Comparison of ENCODE assay signal across 9 cellular contexts in the genomic region with DNA sequence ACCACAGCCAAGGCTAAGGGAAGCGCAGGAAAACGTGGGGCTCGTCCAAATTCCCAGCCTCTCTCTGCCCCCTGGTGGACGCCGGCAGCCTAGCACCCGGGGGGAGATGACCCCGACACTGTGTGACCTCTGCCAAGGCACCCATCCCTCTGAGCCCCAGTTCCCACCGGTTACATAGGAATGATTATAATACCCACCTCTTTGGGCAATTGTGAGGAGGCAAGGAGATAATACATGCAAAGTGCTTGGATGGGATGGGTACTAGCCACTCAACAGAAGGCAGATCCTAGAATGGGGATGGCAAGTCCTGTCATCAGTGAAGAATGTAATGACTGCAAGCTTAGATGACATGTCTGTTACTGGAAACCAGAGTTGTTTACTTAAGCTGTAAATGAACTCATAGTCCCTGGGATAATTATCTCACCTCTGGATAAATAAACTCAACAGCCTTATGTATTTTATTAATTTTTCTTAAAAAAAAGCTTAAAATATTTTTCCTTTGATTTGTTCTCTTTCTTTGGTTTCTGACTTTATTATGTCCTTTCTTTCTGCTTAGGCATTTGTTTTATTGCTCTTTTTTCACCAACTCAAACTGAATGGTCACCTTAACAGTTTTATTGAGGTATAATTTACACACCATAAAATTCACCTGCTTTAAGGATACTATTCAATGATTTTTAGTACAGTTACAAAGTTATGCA. TPM values are rescaled to one million over a fixed set of nuclear protein-coding genes. Genes with fewer than 3 reads are reported as not detected.
DNase-seq lines count a peak whose midpoint lies in the region; ATAC-seq, FAIRE-seq and TF ChIP-seq lines count a peak whose summit lies in the region.
"Had no signal": no experiment of that assay in that cellular context is flagged by ENCODE, and none has a peak within 500 bp of the region (broad histone marks: within the 10 kb centered on the region; RNA-seq: fewer than 3 reads in every experiment).

No MANE protein-coding gene starts in this region.

- peak; percentile 40 for DNase-seq in NCI-H345 (lab: John Stamatoyannopoulos, UW)
- DNase-seq in NCI-H345 treated with DMSO at 0.1 percent for 48 hours (lab: John Stamatoyannopoulos, UW; ENCODE audit: unreplicated experiment) = no peak
- peak; percentile 58 for DNase-seq in NCI-H146 (lab: John Stamatoyannopoulos, UW)
- DNase-seq in MCF 10A (ENCODE audit: unreplicated experiment) = peak; percentile 82
- DNase-seq in kidney = peak; percentile 87
- peak; percentile 64 for DNase-seq in stimulated activated CD4-positive, alpha-beta T cell treated with anti-CD3 and anti-CD28 coated beads, Interleukin-1b, Interleukin-23, amount 100 ng/mL, for 48 hours

- POLR2A ChIA-PET in MCF 10A (lab: Yijun Ruan, JAX) = interaction anchor here (0.7 to 2.1 kb wide), 6 partner anchors 13 to 240 kb away, joined by 3 to 7 read pairs (median 4); a partner anchor contains a TSS

- CTCF ChIA-PET in MCF 10A (lab: Yijun Ruan, JAX) = interaction anchor here (0.6 to 2.0 kb wide), 11 partner anchors 16 to 847 kb away, joined by 3 to 8 read pairs (median 3); a partner anchor contains a TSS

- peak; percentile 55 for ATAC-seq in HG02763 (IDR thresholded peaks at IDR 0.05; ENCODE audit: unreplicated experiment)

- peak; percentile 87 for TF ChIP-seq CTCF in VCaP (conservative IDR thresholded peaks at IDR 0.05)
- peak; percentile 96 for TF ChIP-seq CTCF in MCF 10A (IDR thresholded peaks at IDR 0.05; ENCODE audit: unreplicated experiment)
- TF ChIP-seq CTCF in kidney (IDR thresholded peaks at IDR 0.05; ENCODE audit: borderline replicate concordance, extremely low read depth, insufficient read depth) = peak; percentile 46

- no peak overlapping the region for H3K4me3 ChIP-seq in kidney (ENCODE audit: low read length in 2 of 2)

- no peak overlapping the region for H3K27ac ChIP-seq in VCaP
- no peak overlapping the region for H3K27ac ChIP-seq in kidney (ENCODE audit: low read depth in 2 of 2, low read length in 2 of 2)

- no peaks in the 10 kb centered on the region for H3K36me3 ChIP-seq in kidney (ENCODE audit: control insufficient read depth in 1 of 2, insufficient read depth in 2 of 2, low read length in 2 of 2)

- no peak overlapping the region for H3K9ac ChIP-seq in kidney (ENCODE audit: low read length in 2 of 2)

- intact Hi-C loops in MCF 10A (cut with micrococcal nuclease) (loop anchor here (1.0 to 10.0 kb wide), 2 partner anchors 75 to 194 kb away; no protein-coding TSS in a partner anchor), kidney (cut with DNase I) (no loop called here)

- peak overlapping the region; percentile 19 for H3K4me3 Mint-ChIP-seq in MCF 10A (ENCODE audit: unreplicated experiment)

- H3K27ac Mint-ChIP-seq in MCF 10A (ENCODE audit: low read depth, unreplicated experiment) = peak overlapping the region; percentile 78

- peaks cover 26% of the 10 kb centered on the region for H3K4me1 Mint-ChIP-seq in MCF 10A (ENCODE audit: insufficient read depth, unreplicated experiment)

- H3K9me3 Mint-ChIP-seq in MCF 10A (ENCODE audit: unreplicated experiment) = no peaks in the 10 kb centered on the region

- H3K9me3 ChIP-seq in kidney (ENCODE audit: control insufficient read depth in 1 of 2, low read length in 2 of 2) = no peaks in the 10 kb centered on the region

- peaks cover 6% of the 10 kb centered on the region for H3K36me3 Mint-ChIP-seq in MCF 10A (ENCODE audit: insufficient read depth, unreplicated experiment)

- H3K4me1 ChIP-seq in kidney (ENCODE audit: control insufficient read depth in 1 of 2, insufficient read depth in 1 of 2, low read depth in 1 of 2, low read length in 2 of 2) = peaks cover 0 to 2% of the 10 kb centered on the region in 2 donors

- no peaks in the 10 kb centered on the region for H3K27me3 Mint-ChIP-seq in MCF 10A (ENCODE audit: insufficient read depth, unreplicated experiment)

- BruUV-seq in MCF 10A (replicated peaks; lab: Mats Ljungman, UMichigan) = no TSS peak

- no peak for FAIRE-seq in kidney (lab: Jason Lieb, UNC)
- FAIRE-seq: G401.6 had no signal

RNA-seq across cellular contexts. Expression of a gene that starts 11.3 kb away (rescaled TPM):
- total RNA-seq in MCF 10A (2022) (0.21 and 0.52 TPM in 2 replicates), kidney (4.9 TPM)
- polyA plus RNA-seq in kidney (ENCODE audit: insufficient read depth, low read depth, low replicate concordance) = 0.34 TPM

RNA-seq across cellular contexts. Expression of a gene that starts 28.8 kb away (rescaled TPM):
- total RNA-seq in MCF 10A (2022) = not detected in 2 replicates
- total RNA-seq in kidney = 0.98 TPM
- polyA plus RNA-seq in kidney (ENCODE audit: insufficient read depth, low read depth, low replicate concordance) = 0.32 TPM

Comparison
In these comparisons a context has a peak if more than half of its experiments do, and no peak if none do; other contexts are left out.
1. CTCF ChIP-seq: peak in every context shown above with its lines; median percentile 96 in MCF 10A; 87 in VCaP; 46 in kidney.